1 cellular context compared by ENCODE assay signal in the genomic region with DNA sequence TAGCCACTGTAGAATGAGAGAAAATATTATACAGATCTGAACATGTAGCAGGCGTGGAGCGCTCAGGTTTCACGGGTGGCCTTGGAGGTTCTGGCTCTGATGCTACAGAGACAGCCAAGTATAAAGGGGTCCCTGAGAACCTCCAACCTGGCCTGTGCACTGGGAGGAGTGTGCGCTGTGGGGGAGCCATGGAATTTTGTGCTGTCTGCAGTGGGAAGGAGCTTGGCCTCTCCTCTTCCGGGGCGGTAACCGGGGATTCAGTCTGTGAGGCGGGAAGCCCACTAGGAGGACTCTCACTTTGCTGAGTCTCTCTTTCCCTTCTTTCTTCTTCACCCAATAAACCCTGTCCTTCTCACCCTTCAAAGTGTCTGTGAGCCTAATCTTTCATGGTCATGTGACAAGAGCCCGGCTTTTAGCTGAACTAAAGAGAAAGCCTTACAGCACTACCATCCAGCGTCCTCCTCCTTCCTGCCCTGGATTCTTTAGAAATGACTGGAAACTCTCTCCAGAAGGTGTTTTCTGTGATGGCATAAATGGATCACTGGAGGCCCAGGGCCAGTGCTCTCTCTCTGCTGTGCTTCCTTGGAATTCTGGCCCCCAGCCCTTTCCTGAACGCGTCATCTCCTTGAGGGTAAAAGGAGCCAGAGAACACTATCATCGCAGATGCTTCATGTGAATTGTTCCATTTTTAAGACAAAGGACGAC.
TF ChIP-seq lines count a peak whose summit lies in the region.

No MANE protein-coding gene starts in this region.

TF ChIP-seq in endothelial cell of umbilical vein, 7 proteins besides CTCF, POLR2A, EP300 and RAD21:
- no peak for TF ChIP-seq POLR2AphosphoS5 (IDR thresholded peaks at IDR 0.05; ENCODE audit: insufficient read depth, low read depth, low read length)
- TF ChIP-seq MYC (IDR thresholded peaks at IDR 0.05; ENCODE audit: low read depth, low read length): no peak
